ENCODE assay signal across 17 cellular contexts in the genomic region with DNA sequence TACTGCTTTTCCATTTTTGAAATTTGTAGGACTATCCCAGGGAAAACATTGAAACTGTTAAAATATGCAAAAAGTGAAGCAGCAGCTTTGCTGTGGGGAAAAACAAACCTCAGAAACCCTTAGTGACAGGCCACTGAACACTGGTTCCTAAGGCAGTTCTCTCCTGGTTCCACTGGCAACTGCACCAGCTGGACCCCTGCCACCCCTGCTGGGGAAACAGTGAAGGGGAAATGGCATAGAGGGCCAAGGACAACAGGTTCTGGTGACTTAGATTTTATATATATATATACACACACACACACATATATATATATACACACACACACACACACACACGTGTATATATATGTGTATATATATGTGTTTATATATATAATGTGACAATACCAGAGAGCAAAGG. TPM values are rescaled to one million over a fixed set of nuclear protein-coding genes. Genes with fewer than 3 reads are reported as not detected.
DNase-seq lines count a peak whose midpoint lies in the region; ATAC-seq, FAIRE-seq and TF ChIP-seq lines count a peak whose summit lies in the region.
"Had no signal": no experiment of that assay in that cellular context is flagged by ENCODE, and none has a peak within 500 bp of the region (broad histone marks: within the 10 kb centered on the region; RNA-seq: fewer than 3 reads in every experiment).

No MANE protein-coding gene starts in this region.

- H3K36me3 ChIP-seq in BE2C (no peaks in the 10 kb centered on the region), pancreas (no peaks in the 10 kb centered on the region)
- no peaks in the 10 kb centered on the region for H3K36me3 ChIP-seq in effector memory CD4-positive, alpha-beta T cell (ENCODE audit: control insufficient read depth, insufficient read depth, low read length)
- H3K36me3 ChIP-seq: brain microvascular endothelial cell, heart right ventricle, neutrophil had no signal

- intact Hi-C loops in pancreas (cut with DNase I) = loop anchor here in 1 of 3 donors (10.0 kb wide), 1 partner anchor 58 kb away; a partner anchor contains a TSS

- peak overlapping the region in 3 of 4 donors; percentile 33 to 82 (median 51) for H3K27ac ChIP-seq in pancreas
- no peak overlapping the region for H3K27ac ChIP-seq in effector memory CD4-positive, alpha-beta T cell (ENCODE audit: insufficient read depth, low read length, poor library complexity, severe bottlenecking)
- H3K27ac ChIP-seq: neutrophil had no signal

- 0% methylated on average over 1 of the region's 1 CpG for WGBS in pancreas, 2 donors

- ATAC-seq in pancreas (peak; percentile 29 to 40 (median 38)), GM18867 (IDR thresholded peaks at IDR 0.05; ENCODE audit: unreplicated experiment) (no peak)

- H3K27me3 ChIP-seq in BE2C = no peaks in the 10 kb centered on the region
- no peaks in the 10 kb centered on the region for H3K27me3 ChIP-seq in pancreas
- H3K27me3 ChIP-seq in effector memory CD4-positive, alpha-beta T cell (replicated peaks; ENCODE audit: control insufficient read depth, insufficient read depth, low read length, poor library complexity, severe bottlenecking) = no peaks in the 10 kb centered on the region
- H3K27me3 ChIP-seq: brain microvascular endothelial cell had no signal

- H3K4me1 ChIP-seq in BE2C (peaks cover 42% of the 10 kb centered on the region), pancreas (peaks cover 28 to 60% (median 32%) of the 10 kb centered on the region in 3 donors)
- no peaks in the 10 kb centered on the region for H3K4me1 ChIP-seq in effector memory CD4-positive, alpha-beta T cell (ENCODE audit: control insufficient read depth, insufficient read depth, low read length, poor library complexity, severe bottlenecking)

- no peak for FAIRE-seq in pancreas (lab: Jason Lieb, UNC)

- no peak overlapping the region for H3K4me3 ChIP-seq in BE2C (ENCODE audit: low read depth, low read length)
- no peak overlapping the region for H3K4me3 ChIP-seq in LNCaP clone FGC (ENCODE audit: low read depth, low read length)
- no peak overlapping the region for H3K4me3 ChIP-seq in pancreas
- no peak overlapping the region for H3K4me3 ChIP-seq in effector memory CD4-positive, alpha-beta T cell (ENCODE audit: insufficient read depth, low read depth, low read length, poor library complexity, severe bottlenecking)
- H3K4me3 ChIP-seq: heart right ventricle had no signal

- H3K9me3 ChIP-seq in BE2C = no peaks in the 10 kb centered on the region
- H3K9me3 ChIP-seq in pancreas = no peaks in the 10 kb centered on the region
- no peaks in the 10 kb centered on the region for H3K9me3 ChIP-seq in effector memory CD4-positive, alpha-beta T cell (ENCODE audit: control insufficient read depth, low read length)
- H3K9me3 ChIP-seq: heart right ventricle, neutrophil had no signal

- 0 out of 2 replicates have a peak, but pooled peaks have one; percentile 26 for TF ChIP-seq CTCF in BE2C (IDR thresholded peaks at IDR 0.05; ENCODE audit: low read depth, low read length)
- peak; percentile 16; the same call in 1 of the 2 replicates for TF ChIP-seq CTCF in LNCaP clone FGC (IDR thresholded peaks at IDR 0.05; ENCODE audit: control insufficient read depth, extremely low read depth, insufficient read depth)
- no peak for TF ChIP-seq CTCF in pancreas (IDR thresholded peaks at IDR 0.05)

- DNase-seq in BE2C (peak; percentile 33), LNCaP clone FGC (ENCODE audit: low read depth) (no peak), cerebellar cortex (ENCODE audit: low spot score) (peak; percentile 52), pancreas (peak in 3 of 6 donors; percentile 68 to 84 (median 78)), amniotic stem cell (lab: John Stamatoyannopoulos, UW) (no peak), HUDEP-2 (lab: John Stamatoyannopoulos, UW; ENCODE audit: unreplicated experiment in 76 of 76) (no peak)
- DNase-seq in effector memory CD4-positive, alpha-beta T cell = no peak
- DNase-seq: activated CD4-positive, alpha-beta T cell treated with anti-CD3 and anti-CD28 coated beads, Interleukin-2, amount 50 U/mL, for 1 hour; brain microvascular endothelial cell; GOT3; NCI-H524; stimulated activated CD4-positive, alpha-beta T cell treated with anti-CD3 and anti-CD28 coated beads, Interleukin-2, amount 100 ng/mL, for 24 hours had no signal

RNA-seq across cellular contexts. Expression of a gene that starts 16.2 kb away (rescaled TPM):
- polyA plus RNA-seq in BE2C (2012; ENCODE audit: insufficient read depth, insufficient read length, low read depth) = 1.7 TPM
- 100 to 1,000 TPM in 3 of 6 donors, 10 to 100 TPM in 3; 57.5 to 336 (median 90.6) TPM for total RNA-seq in pancreas
- polyA plus RNA-seq in pancreas = 100 to 1,000 TPM; 111 to 238 TPM
- total RNA-seq: mononuclear cell had no signal
- polyA plus RNA-seq: IgD-negative memory B cell had no signal

RNA-seq across cellular contexts. Expression of a gene that starts 25.0 kb away (rescaled TPM):
- polyA plus RNA-seq in BE2C (2012; ENCODE audit: insufficient read depth, insufficient read length, low read depth) = 0.52 TPM
- total RNA-seq in pancreas = 10 to 100 TPM in 3 of 6 donors, 1 to 10 TPM in 3; 4.8 to 18.3 (median 9.0) TPM
- polyA plus RNA-seq in pancreas = 1 to 10 TPM; 8.1 to 9.1 TPM
- total RNA-seq: mononuclear cell had no signal
- polyA plus RNA-seq: IgD-negative memory B cell had no signal

RNA-seq across cellular contexts. Expression of a gene that starts 57.6 kb away (rescaled TPM):
- 0.57 TPM for polyA plus RNA-seq in BE2C (2012; ENCODE audit: insufficient read depth, insufficient read length, low read depth)
- 1 to 10 TPM in 4 of 6 donors, under 1 TPM in 2; 0.60 to 3.3 (median 1.6) TPM for total RNA-seq in pancreas
- 1 to 10 TPM; 1.5 to 3.2 TPM for polyA plus RNA-seq in pancreas
- polyA plus RNA-seq: IgD-negative memory B cell had no signal

Comparison
In these comparisons a context has a peak if more than half of its experiments do, and no peak if none do; other contexts are left out.
1. DNase-seq: peak in BE2C (single experiment) and cerebellar cortex (single experiment); none in LNCaP clone FGC (single experiment), amniotic stem cell (single experiment), effector memory CD4-positive, alpha-beta T cell (0 of 3) and HUDEP-2 (0 of 76).
2. CTCF ChIP-seq: peak in BE2C (single experiment) and LNCaP clone FGC (single experiment); none in pancreas (0 of 4).